Comparison of ENCODE assay signal across 1 cellular context in genomic region chr6:160112628-160113294, GRCh38.
TF ChIP-seq lines count a peak whose summit lies in the region.

No MANE protein-coding gene starts in this region.

TF ChIP-seq in HepG2, 621 proteins besides CTCF, POLR2A, EP300 and RAD21 (continued from another document):
- TF ChIP-seq CHD2 (IDR thresholded peaks at IDR 0.05; ENCODE audit: low read depth, low read length) = no peak
- TF ChIP-seq ZBTB7A (CRISPR knock-in tag; IDR thresholded peaks at IDR 0.05) = 0 out of 2 replicates have a peak, but pooled peaks have one; percentile 19
- no peak for TF ChIP-seq ZFY (CRISPR knock-in tag; IDR thresholded peaks at IDR 0.05)
- TF ChIP-seq ZNF547 (CRISPR knock-in tag; IDR thresholded peaks at IDR 0.05) = no peak
- TF ChIP-seq SMAD9 (CRISPR knock-in tag; IDR thresholded peaks at IDR 0.05) = no peak
- no peak for TF ChIP-seq CEBPZ (IDR thresholded peaks at IDR 0.05; ENCODE audit: low read length)
